Comparison of ENCODE assay signal across 22 cellular contexts in genomic region chr19:46906221-46906620, GRCh38. TPM values are rescaled to one million over a fixed set of nuclear protein-coding genes. Genes with fewer than 3 reads are reported as not detected.
DNase-seq lines count a peak whose midpoint lies in the region; ATAC-seq, FAIRE-seq and TF ChIP-seq lines count a peak whose summit lies in the region.
"Had no signal": no experiment of that assay in that cellular context is flagged by ENCODE, and none has a peak within 500 bp of the region (broad histone marks: within the 10 kb centered on the region; RNA-seq: fewer than 3 reads in every experiment).

No MANE protein-coding gene starts in this region.

- in situ Hi-C loops in GM23248 (cut with MboI), result no loop called here

- no peak for FAIRE-seq in astrocyte (lab: Jason Lieb, UNC)
- FAIRE-seq: A549, GM12891 had no signal

- H3K9ac ChIP-seq in GM23248 (no peak overlapping the region), astrocyte (ENCODE audit: low read length) (no peak overlapping the region)

- no peak for DNase-seq in GM23248
- no peak for DNase-seq in astrocyte (ENCODE audit: low read depth)
- DNase-seq in mesothelial cell of epicardium (ENCODE audit: low spot score in 2 of 2, unreplicated experiment in 2 of 2), result no peak
- DNase-seq in activated naive CD8-positive, alpha-beta T cell treated with anti-CD3 and anti-CD28 coated beads, Interleukin-2, amount 50 U/mL, for 24 hours, result no peak
- DNase-seq in ovary, result no peak
- DNase-seq in T-helper 1 cell, result no peak
- no peak for DNase-seq in activated CD4-positive, alpha-beta T cell treated with anti-CD3 and anti-CD28 coated beads, Interleukin-2, amount 50 U/mL, for 4 hours
- DNase-seq: BE2C; CD4-positive, alpha-beta T cell; DND-41; H9; NCI-H1092; NCI-H1436 treated with DMSO at 0.1 percent for 48 hours; NCI-H1930; NCI-H226; NCI-H510A treated with DMSO at 0.1 percent for 48 hours; NCI-H774; NK-92 treated with Interleukin-12 subunit alpha and Interleukin-12 subunit beta, amount 100 ng/mL, for 24 hours had no signal

- H3K4me2 ChIP-seq in GM23248 (ENCODE audit: unreplicated experiment), result no peak overlapping the region
- H3K4me2 ChIP-seq in astrocyte (ENCODE audit: low read length), result no peak overlapping the region
- H3K4me2 ChIP-seq: A549 had no signal

- H3K4me1 ChIP-seq in GM23248 (ENCODE audit: insufficient read depth), result peaks cover 54% of the 10 kb centered on the region
- H3K4me1 ChIP-seq in astrocyte (ENCODE audit: insufficient read depth, low read length), result peaks cover 38% of the 10 kb centered on the region
- H3K4me1 ChIP-seq in ovary (ENCODE audit: insufficient read depth), result peaks cover 12% of the 10 kb centered on the region

- H3K4me3 ChIP-seq in GM23248 (no peak overlapping the region), astrocyte (ENCODE audit: insufficient read depth, low read depth, low read length) (no peak overlapping the region), ovary (no peak overlapping the region)
- H3K4me3 ChIP-seq: A549 had no signal

- H3K4me1 Mint-ChIP-seq in astrocyte (ENCODE audit: low read depth, unreplicated experiment) (peaks cover 50% of the 10 kb centered on the region), mesothelial cell of epicardium (peaks cover 54% of the 10 kb centered on the region)
- peaks cover 27% of the 10 kb centered on the region for H3K4me1 Mint-ChIP-seq in activated naive CD8-positive, alpha-beta T cell treated with anti-CD3 and anti-CD28 coated beads, Interleukin-2, amount 50 U/mL, for 24 hours

- H3K79me2 ChIP-seq in GM23248 (ENCODE audit: insufficient read depth), result peaks cover 98% of the 10 kb centered on the region
- peaks cover 98% of the 10 kb centered on the region for H3K79me2 ChIP-seq in astrocyte (ENCODE audit: insufficient read depth, low read length)

- H3K27ac Mint-ChIP-seq in astrocyte (ENCODE audit: unreplicated experiment), result peak overlapping the region; percentile 84
- H3K27ac Mint-ChIP-seq in mesothelial cell of epicardium, result peak overlapping the region; percentile 93
- H3K27ac Mint-ChIP-seq in activated naive CD8-positive, alpha-beta T cell treated with anti-CD3 and anti-CD28 coated beads, Interleukin-2, amount 50 U/mL, for 24 hours, result no peak overlapping the region
- H3K27ac Mint-ChIP-seq: CD4-positive, alpha-beta T cell had no signal

- intact Hi-C loops in ovary (cut with DNase I), result no loop called here

- TF ChIP-seq POLR2A in ovary (IDR thresholded peaks at IDR 0.05), result no peak

- no peaks in the 10 kb centered on the region for H3K27me3 ChIP-seq in GM23248 (replicated peaks; ENCODE audit: insufficient read depth)
- H3K27me3 ChIP-seq in astrocyte (ENCODE audit: insufficient read depth, low read length), result no peaks in the 10 kb centered on the region
- H3K27me3 ChIP-seq in ovary, result no peaks in the 10 kb centered on the region
- H3K27me3 ChIP-seq: BE2C had no signal

- H2AFZ ChIP-seq in GM23248 (no peak overlapping the region), astrocyte (ENCODE audit: low read depth, low read length) (no peak overlapping the region)

- peak overlapping the region; percentile 75; the same call in 1 of the 2 replicates for H3K27ac ChIP-seq in C4-2B
- peak overlapping the region; percentile 96; the same call in 1 of the 2 replicates for H3K27ac ChIP-seq in GM23248
- H3K27ac ChIP-seq in astrocyte (ENCODE audit: low read depth, low read length), result no peak overlapping the region
- no peak overlapping the region for H3K27ac ChIP-seq in ovary
- H3K27ac ChIP-seq: A549 had no signal

- no peaks in the 10 kb centered on the region for H4K20me1 ChIP-seq in GM23248 (ENCODE audit: insufficient read depth)
- peaks cover 62% of the 10 kb centered on the region for H4K20me1 ChIP-seq in astrocyte (ENCODE audit: insufficient read depth, low read length)

- H3K27me3 Mint-ChIP-seq in astrocyte (ENCODE audit: low read depth, unreplicated experiment), result no peaks in the 10 kb centered on the region
- H3K27me3 Mint-ChIP-seq in mesothelial cell of epicardium (ENCODE audit: low read depth), result no peaks in the 10 kb centered on the region
- H3K27me3 Mint-ChIP-seq in activated naive CD8-positive, alpha-beta T cell treated with anti-CD3 and anti-CD28 coated beads, Interleukin-2, amount 50 U/mL, for 24 hours, result no peaks in the 10 kb centered on the region
- H3K27me3 Mint-ChIP-seq: CD4-positive, alpha-beta T cell had no signal

- no peak for TF ChIP-seq EP300 in ovary (IDR thresholded peaks at IDR 0.05)

- H3K9me3 ChIP-seq in GM23248 (ENCODE audit: low read depth) (no peaks in the 10 kb centered on the region), astrocyte (ENCODE audit: insufficient read depth, low read depth, low read length) (no peaks in the 10 kb centered on the region), ovary (no peaks in the 10 kb centered on the region)
- H3K9me3 ChIP-seq: A549, BE2C had no signal

- H3K36me3 ChIP-seq in GM23248 (ENCODE audit: low read depth) (no peaks in the 10 kb centered on the region), astrocyte (ENCODE audit: insufficient read depth, low read length) (no peaks in the 10 kb centered on the region), ovary (no peaks in the 10 kb centered on the region)
- H3K36me3 ChIP-seq: BE2C had no signal

- H3K9me3 Mint-ChIP-seq in astrocyte (ENCODE audit: unreplicated experiment) (no peaks in the 10 kb centered on the region), mesothelial cell of epicardium (no peaks in the 10 kb centered on the region)
- no peaks in the 10 kb centered on the region for H3K9me3 Mint-ChIP-seq in activated naive CD8-positive, alpha-beta T cell treated with anti-CD3 and anti-CD28 coated beads, Interleukin-2, amount 50 U/mL, for 24 hours
- H3K9me3 Mint-ChIP-seq: CD4-positive, alpha-beta T cell; H9 had no signal

- TF ChIP-seq CTCF in C4-2B (conservative IDR thresholded peaks at IDR 0.05) (no peak), astrocyte (IDR thresholded peaks at IDR 0.05; ENCODE audit: insufficient read depth, low read depth, low read length) (no peak), mesothelial cell of epicardium (IDR thresholded peaks at IDR 0.05; ENCODE audit: unreplicated experiment) (no peak), ovary (IDR thresholded peaks at IDR 0.05) (no peak)

- peaks cover 60% of the 10 kb centered on the region for H3F3A ChIP-seq in GM23248 (ENCODE audit: insufficient read depth)

- H3K36me3 Mint-ChIP-seq in astrocyte (ENCODE audit: low read depth, unreplicated experiment) (no peaks in the 10 kb centered on the region), mesothelial cell of epicardium (peaks cover 2% of the 10 kb centered on the region)
- H3K36me3 Mint-ChIP-seq in activated naive CD8-positive, alpha-beta T cell treated with anti-CD3 and anti-CD28 coated beads, Interleukin-2, amount 50 U/mL, for 24 hours (ENCODE audit: low read depth), result no peaks in the 10 kb centered on the region

- 95 to 98% methylated on average over 2 of the region's 2 CpGs for WGBS in GM23248 (ENCODE audit: low coverage in 1 of 2, low lambda C conversion rate in 2 of 2, missing lambda C conversion rate in 2 of 2), 2 experiments
- 69 to 85% (median 80%) methylated on average over 2 of the region's 2 CpGs for WGBS in ovary, 3 donors

- no peak for ATAC-seq in activated naive CD8-positive, alpha-beta T cell treated with anti-CD3 and anti-CD28 coated beads, Interleukin-2, amount 50 U/mL, for 24 hours
- ATAC-seq: A549, Panc1 had no signal

- H3K9me2 ChIP-seq in GM23248 (ENCODE audit: insufficient read depth), result no peaks in the 10 kb centered on the region

- no peak overlapping the region for H3K4me3 Mint-ChIP-seq in astrocyte (ENCODE audit: unreplicated experiment)
- no peak overlapping the region for H3K4me3 Mint-ChIP-seq in mesothelial cell of epicardium
- H3K4me3 Mint-ChIP-seq in activated naive CD8-positive, alpha-beta T cell treated with anti-CD3 and anti-CD28 coated beads, Interleukin-2, amount 50 U/mL, for 24 hours, result no peak overlapping the region
- H3K4me3 Mint-ChIP-seq: CD4-positive, alpha-beta T cell; H9 had no signal

RNA-seq across cellular contexts. Expression of gene ARHGAP35, which starts 45.4 kb away (rescaled TPM):
- total RNA-seq in GM23248 (2014; rRNA removed; shearing (Covaris generic)), result 35.2 and 39.5 TPM in 2 replicates
- polyA plus RNA-seq in GM23248 (2016; fragmentation: Nextera tagmentation; extraction: Ambion mirVana) (13.5 and 13.9 TPM in 2 replicates), ovary (10 to 100 TPM; 23.1 to 32.5 TPM)
- total RNA-seq in astrocyte (55.2 and 57.9 TPM in 2 replicates), mesothelial cell of epicardium (74.9 to 77.9 TPM (median 77.4 TPM) in 3 replicates), ovary (10 to 100 TPM; 20.9 to 74.8 (median 51.2) TPM)

RNA-seq across cellular contexts. Expression of gene AP2S1, which starts 55.6 kb away (rescaled TPM):
- total RNA-seq in GM23248 (2014; rRNA removed; shearing (Covaris generic)), result 224 and 231 TPM in 2 replicates
- polyA plus RNA-seq in GM23248 (2016; fragmentation: Nextera tagmentation; extraction: Ambion mirVana) (584 and 619 TPM in 2 replicates), ovary (10 to 100 TPM; 57.0 to 78.2 TPM)
- total RNA-seq in astrocyte (262 and 278 TPM in 2 replicates), mesothelial cell of epicardium (97.5 to 109 TPM (median 107 TPM) in 3 replicates), ovary (10 to 100 TPM; 39.9 to 86.3 (median 57.0) TPM)

Comparison
In these comparisons a context has a peak if more than half of its experiments do, and no peak if none do; other contexts are left out.
1. H3K27ac ChIP-seq: peak in C4-2B (single experiment) and GM23248 (single experiment); none in astrocyte (single experiment) and ovary (0 of 2).